18 cellular contexts compared by ENCODE assay signal in the genomic region with DNA sequence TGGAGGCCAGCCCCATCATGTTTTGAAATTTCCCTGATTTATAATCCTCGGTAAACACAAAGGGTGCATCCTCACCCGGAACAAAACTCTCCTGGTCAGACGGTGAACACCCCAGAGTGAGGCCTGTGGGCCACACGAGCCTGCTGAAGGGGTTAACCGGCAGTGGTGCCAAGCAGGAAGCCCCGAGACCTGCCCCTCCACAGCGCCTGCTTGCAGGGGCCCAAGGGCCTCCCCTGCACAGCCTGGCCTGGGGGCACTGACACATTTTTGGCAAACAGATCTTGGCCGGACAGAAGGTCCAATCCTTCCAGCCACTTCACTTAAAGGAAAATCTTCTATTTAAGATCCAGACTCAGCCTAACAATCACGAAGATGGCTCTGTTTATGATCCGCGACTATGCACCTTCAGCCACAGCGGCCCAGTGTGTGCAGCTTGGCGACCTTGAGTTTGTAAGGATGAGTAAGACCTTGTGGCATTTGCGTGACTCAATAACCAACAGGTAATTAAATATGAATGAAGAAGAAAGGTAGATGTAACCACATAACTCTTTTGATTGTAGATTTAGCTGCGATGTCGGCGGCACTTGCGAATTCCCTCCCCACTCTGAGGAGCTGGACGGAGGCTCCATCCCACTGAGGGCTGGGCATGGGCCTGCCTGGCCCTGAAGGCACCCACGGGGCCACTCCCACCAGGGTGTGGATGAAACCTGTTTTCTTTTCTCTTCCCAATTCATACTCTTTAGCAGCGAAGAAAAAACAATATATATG.
"Had no signal": no experiment of that assay in that cellular context is flagged by ENCODE, and none has a peak within 500 bp of the region (broad histone marks: within the 10 kb centered on the region; RNA-seq: fewer than 3 reads in every experiment).

No MANE protein-coding gene starts in this region.

- DNase-seq: activated CD4-positive, alpha-beta T cell treated with anti-CD3 and anti-CD28 coated beads for 1 hour; activated effector memory CD4-positive, alpha-beta T cell treated with anti-CD3 and anti-CD28 coated beads, Interleukin-2, amount 50 U/mL, for 16 hours; activated T-cell treated with anti-CD3 and anti-CD28 coated beads, Interleukin-2, amount 50 U/mL, for 72 hours; amniotic stem cell; effector CD4-positive, alpha-beta T cell; heart left ventricle; kidney glomerular epithelial cell; mesenchymal stem cell; naive thymus-derived CD8-positive, alpha-beta T cell; stimulated activated CD4-positive, alpha-beta T cell treated with anti-CD3 and anti-CD28 coated beads, Interleukin-2, amount 100 ng/mL, for 24 hours; stimulated activated naive CD8-positive, alpha-beta T cell treated with anti-CD3 and anti-CD28 coated beads, Interleukin-15, Interleukin-2, amounts not matched to agents 100 U/mL and 50 U/mL, for 24 hours; T-helper 17 cell; uterus had no signal

- H3K9me3 ChIP-seq: gastroesophageal sphincter, heart left ventricle, uterus had no signal

- H3K36me3 ChIP-seq: gastroesophageal sphincter, heart left ventricle, tibial nerve, uterus had no signal

- H3K4me1 ChIP-seq: tibial nerve, uterus had no signal

- H3K4me3 ChIP-seq: gastroesophageal sphincter, heart left ventricle, tibial nerve, uterus had no signal

- H3K27ac ChIP-seq: gastroesophageal sphincter, heart left ventricle, tibial nerve, uterus, VCaP had no signal

- H3K27me3 ChIP-seq: tibial nerve, uterus had no signal

- ATAC-seq: activated naive CD4-positive, alpha-beta T cell treated with anti-CD3 and anti-CD28 coated beads, Interleukin-2, amount 50 U/mL, for 72 hours; activated T-cell treated with anti-CD3 and anti-CD28 coated beads, Interleukin-2, amount 50 U/mL, for 72 hours; esophagus mucosa; gastroesophageal sphincter; heart left ventricle; naive thymus-derived CD8-positive, alpha-beta T cell; stimulated activated naive CD8-positive, alpha-beta T cell treated with anti-CD3 and anti-CD28 coated beads, Interleukin-15, Interleukin-2, amounts not matched to agents 100 U/mL and 50 U/mL, for 24 hours; T-helper 17 cell had no signal
